In genomic region chr15:74873036-74873755, GRCh38 we compare ENCODE assay signal across 8 cellular contexts. TPM values are rescaled to one million over a fixed set of nuclear protein-coding genes. Genes with fewer than 3 reads are reported as not detected.
A peak's percentile ranks its signal among the peaks of the same experiment; 100 is the strongest.
DNase-seq lines count a peak whose midpoint lies in the region; ATAC-seq, FAIRE-seq and TF ChIP-seq lines count a peak whose summit lies in the region.

TSS of gene SCAMP2 (minus strand) at chr15:74873365. CDS start at chr15:74873255, 110 bp downstream.

- TF ChIP-seq CTCF in AG09309 (IDR thresholded peaks at IDR 0.05; ENCODE audit: control insufficient read depth, insufficient read depth, low read depth, low read length, missing control alignments) (no peak), WTC11 (IDR thresholded peaks at IDR 0.05) (no peak), bronchial epithelial cell (IDR thresholded peaks at IDR 0.05; ENCODE audit: insufficient read depth, low read length, severe bottlenecking) (no peak), smooth muscle cell (IDR thresholded peaks at IDR 0.05; ENCODE audit: borderline replicate concordance, insufficient read depth, poor library complexity, severe bottlenecking) (no peak)

- H3K4me3 ChIP-seq in AG09309 (ENCODE audit: control insufficient read depth, low read depth, low read length), result peak within 1 kb of the TSS; percentile 91
- peak within 1 kb of the TSS; percentile 73 for H3K4me3 ChIP-seq in bronchial epithelial cell (ENCODE audit: low read depth, low read length)
- peak within 1 kb of the TSS; percentile 97 for H3K4me3 ChIP-seq in smooth muscle cell

- H3K4me1 Mint-ChIP-seq in WTC11, result peaks cover 20% of the 10 kb centered on the region

- H2AFZ ChIP-seq in smooth muscle cell (ENCODE audit: low read depth), result peak within 1 kb of the TSS; percentile 96

- CTCF ChIA-PET in WTC11 (lab: Charles Lee), result interaction anchor here (0.8 to 1.2 kb wide), 3 partner anchors 16 to 96 kb away, joined by 3 read pairs; no protein-coding TSS in a partner anchor

- H3K36me3 Mint-ChIP-seq in WTC11, result peaks cover 6% of the 10 kb centered on the region

- no peak for FAIRE-seq in bronchial epithelial cell (lab: Jason Lieb, UNC)

- WGBS in smooth muscle cell (ENCODE audit: low lambda C conversion rate), result under 1% methylated on average over 37 of the region's 52 CpGs

- H3K36me3 ChIP-seq in bronchial epithelial cell (ENCODE audit: control insufficient read depth, insufficient read depth, low read length) (peaks cover 2% of the 10 kb centered on the region), smooth muscle cell (ENCODE audit: low read depth) (no peaks in the 10 kb centered on the region)

- peak within 1 kb of the TSS; percentile 100 for H3K4me2 ChIP-seq in smooth muscle cell

- H3K79me2 ChIP-seq in smooth muscle cell (ENCODE audit: low read depth), result peaks cover 45% of the 10 kb centered on the region

- ATAC-seq in GM19023 (IDR thresholded peaks at IDR 0.05; ENCODE audit: unreplicated experiment), result peak; percentile 76
- ATAC-seq in HG03196 (IDR thresholded peaks at IDR 0.05; ENCODE audit: unreplicated experiment), result peak; percentile 69
- peak; percentile 97 for ATAC-seq in WTC11

- H3K9me3 ChIP-seq in smooth muscle cell (replicated peaks; ENCODE audit: low read depth), result no peaks in the 10 kb centered on the region

- peak within 1 kb of the TSS; percentile 95 for H3K27ac ChIP-seq in smooth muscle cell (ENCODE audit: low read depth)

- DNase-seq in AG09309 (ENCODE audit: low read depth) (peak; percentile 81), NCI-H226 (peak; percentile 98), WTC11 (ENCODE audit: low spot score) (peak; percentile 96), bronchial epithelial cell (ENCODE audit: low read depth) (peak; percentile 89), iPS-NIHi7 (ENCODE audit: extremely low spot score) (peak; percentile 99), smooth muscle cell (lab: John Stamatoyannopoulos, UW; ENCODE audit: unreplicated experiment) (peak; percentile 95)

- no peaks in the 10 kb centered on the region for H3F3A ChIP-seq in smooth muscle cell (ENCODE audit: low read depth)

- peaks cover under 1% of the 10 kb centered on the region; the same call in 1 of the 2 replicates for H3K9me3 Mint-ChIP-seq in WTC11

- H3K4me3 Mint-ChIP-seq in WTC11, result peak within 1 kb of the TSS; percentile 93

- POLR2A ChIA-PET in WTC11 (lab: Charles Lee), result interaction anchor here (0.6 to 0.9 kb wide), 3 partner anchors 29 to 128 kb away, joined by 3 read pairs; partner anchors contain the start of gene RPP25

- peaks cover 11% of the 10 kb centered on the region for H3K4me1 ChIP-seq in smooth muscle cell (ENCODE audit: low read depth)

- peak within 1 kb of the TSS; percentile 98 for H3K9ac ChIP-seq in smooth muscle cell (ENCODE audit: low read depth)

- H3K27me3 Mint-ChIP-seq in WTC11 (ENCODE audit: low read depth), result no peaks in the 10 kb centered on the region; the same call in 1 of the 2 replicates

- H3K27ac Mint-ChIP-seq in WTC11, result peak within 1 kb of the TSS; percentile 93

- H4K20me1 ChIP-seq in smooth muscle cell (ENCODE audit: low read depth), result peaks cover 45% of the 10 kb centered on the region

- H3K27me3 ChIP-seq in bronchial epithelial cell (ENCODE audit: control insufficient read depth, insufficient read depth, low read length), result no peaks in the 10 kb centered on the region
- no peaks in the 10 kb centered on the region for H3K27me3 ChIP-seq in smooth muscle cell (ENCODE audit: low read depth)

TF ChIP-seq in WTC11, 78 proteins besides CTCF, POLR2A, EP300 and RAD21:
- TF ChIP-seq GABPB1 (CRISPR knock-in tag; IDR thresholded peaks at IDR 0.05) (peak; percentile 44), ARID4B (CRISPR knock-in tag; IDR thresholded peaks at IDR 0.05; ENCODE audit: borderline replicate concordance) (0 out of 2 replicates have a peak, but pooled peaks have one; percentile 49), MYBL2 (CRISPR knock-in tag; IDR thresholded peaks at IDR 0.05) (no peak), NFYB (CRISPR knock-in tag; conservative IDR thresholded peaks at IDR 0.05; ENCODE audit: low read depth) (peak; percentile 87), SP1 (CRISPR knock-in tag; conservative IDR thresholded peaks at IDR 0.05) (peak; percentile 77), MAX (CRISPR knock-in tag; IDR thresholded peaks at IDR 0.05) (peak; percentile 65; the same call in 1 of the 2 replicates), FOXP1 (CRISPR knock-in tag; IDR thresholded peaks at IDR 0.05; ENCODE audit: borderline replicate concordance) (0 out of 2 replicates have a peak, but pooled peaks have one; percentile 31), CREM (CRISPR knock-in tag; IDR thresholded peaks at IDR 0.05) (0 out of 2 replicates have a peak, but pooled peaks have one; percentile 18), ZBTB43 (CRISPR knock-in tag; IDR thresholded peaks at IDR 0.05) (no peak), STAT6 (CRISPR knock-in tag; conservative IDR thresholded peaks at IDR 0.05; ENCODE audit: low read depth) (no peak), USF2 (CRISPR knock-in tag; IDR thresholded peaks at IDR 0.05) (peak; percentile 46; the same call in 1 of the 2 replicates), TEAD1 (CRISPR knock-in tag; IDR thresholded peaks at IDR 0.05) (peak; percentile 45; the same call in 1 of the 2 replicates)

RNA-seq across cellular contexts. Expression of gene SCAMP2, which starts in this region (rescaled TPM):
- total RNA-seq in WTC11 (2021) (38.0 to 47.0 TPM (median 39.0 TPM) in 3 replicates), bronchial epithelial cell (20.5 and 30.7 TPM in 2 replicates), smooth muscle cell (47.5 and 55.5 TPM in 2 replicates)
- polyA plus RNA-seq in smooth muscle cell, result 80.3 and 87.6 TPM in 2 replicates

Comparison
In these comparisons a context has a peak if more than half of its experiments do, and no peak if none do; other contexts are left out.
1. Peak in every context shown above with its lines: DNase-seq, ATAC-seq, H3K4me3 ChIP-seq and H3K27ac ChIP-seq.